In genomic region chr16:52592216-52592592, GRCh38 we compare ENCODE assay signal across 17 cellular contexts. TPM values are rescaled to one million over a fixed set of nuclear protein-coding genes. Genes with fewer than 3 reads are reported as not detected.
DNase-seq lines count a peak whose midpoint lies in the region; ATAC-seq and TF ChIP-seq lines count a peak whose summit lies in the region.
"Had no signal": no experiment of that assay in that cellular context is flagged by ENCODE, and none has a peak within 500 bp of the region (broad histone marks: within the 10 kb centered on the region; RNA-seq: fewer than 3 reads in every experiment).

No MANE protein-coding gene starts in this region.

- H3K27ac ChIP-seq in gastroesophageal sphincter: no peak overlapping the region

- peaks cover 4% of the 10 kb centered on the region for H3K27me3 ChIP-seq in gastroesophageal sphincter

- ATAC-seq in sciatic nerve: peak; percentile 86
- ATAC-seq in gastroesophageal sphincter: no peak

- H3K36me3 ChIP-seq in gastroesophageal sphincter: no peaks in the 10 kb centered on the region

- H3K9me3 ChIP-seq in gastroesophageal sphincter: no peaks in the 10 kb centered on the region
- H3K9me3 ChIP-seq: Caco-2 had no signal

- no peak for TF ChIP-seq CTCF in gastroesophageal sphincter (IDR thresholded peaks at IDR 0.05)

- TF ChIP-seq EP300 in gastroesophageal sphincter (IDR thresholded peaks at IDR 0.05): no peak

- WGBS in gastroesophageal sphincter (ENCODE audit: low coverage in 1 of 2), 2 donors: 15 to 22% methylated on average over 3 of the region's 3 CpGs

- no peak for TF ChIP-seq POLR2A in gastroesophageal sphincter (IDR thresholded peaks at IDR 0.05)

- in situ Hi-C loops in SK-MEL-5 (cut with HindIII; ENCODE audit: low pct_unique_long_range_greater_than_20kb, low sequenced_read_pairs): no loop called here

- peak; percentile 91 for DNase-seq in SK-MEL-5 (ENCODE audit: low read depth, low spot score)
- DNase-seq in epidermal melanocyte (ENCODE audit: insufficient read length, low spot score): peak; percentile 64
- DNase-seq in medulla oblongata (ENCODE audit: extremely low spot score): peak; percentile 41
- DNase-seq in sciatic nerve (ENCODE audit: low spot score): no peak
- DNase-seq in stimulated activated CD4-positive, alpha-beta T cell treated with anti-CD3 and anti-CD28 coated beads, Interleukin-2, amount 100 ng/mL, for 24 hours: no peak
- DNase-seq in cerebellum (ENCODE audit: low spot score): no peak
- DNase-seq: C1 segment of cervical spinal cord; Caco-2; CD4-positive, alpha-beta memory T cell; DMS153; DND-41; GOT3; H7; HCEC 1CT had no signal

- no peak overlapping the region for H3K4me3 ChIP-seq in gastroesophageal sphincter

- intact Hi-C loops in sciatic nerve (cut with DNase I): no loop called here

- no peaks in the 10 kb centered on the region for H3K4me1 ChIP-seq in gastroesophageal sphincter
- H3K4me1 ChIP-seq: Caco-2 had no signal

RNA-seq across cellular contexts. Expression of gene TOX3, which starts 45.3 kb away (rescaled TPM):
- not detected in 2 replicates for total RNA-seq in SK-MEL-5 (2014; rRNA removed; shearing (Covaris generic))
- 0.07 TPM in 1 of 2 replicates, not detected in the other for polyA plus RNA-seq in SK-MEL-5 (2015; cell fraction: cytosol; rRNA removed)
- polyA plus RNA-seq in SK-MEL-5 (2015; cell fraction: nucleus; rRNA removed): not detected in 2 replicates
- total RNA-seq in sciatic nerve (0.36 TPM), gastroesophageal sphincter (1 to 10 TPM in 2 of 4 donors, under 1 TPM in 1, not detected in 1; 0.12 to 4.8 (median 2.0) TPM), cerebellum (15.7 TPM)
- total RNA-seq: A172; CD4-positive, alpha-beta memory T cell had no signal
- polyA plus RNA-seq: BJ had no signal

Comparison
In these comparisons a context has a peak if more than half of its experiments do, and no peak if none do; other contexts are left out.
1. DNase-seq: peak in SK-MEL-5 (single experiment), epidermal melanocyte (single experiment) and medulla oblongata (single experiment); none in sciatic nerve (single experiment), stimulated activated CD4-positive, alpha-beta T cell treated with anti-CD3 and anti-CD28 coated beads, Interleukin-2, amount 100 ng/mL, for 24 hours (0 of 2) and cerebellum (single experiment).